28 cellular contexts compared by ENCODE assay signal in the genomic region with DNA sequence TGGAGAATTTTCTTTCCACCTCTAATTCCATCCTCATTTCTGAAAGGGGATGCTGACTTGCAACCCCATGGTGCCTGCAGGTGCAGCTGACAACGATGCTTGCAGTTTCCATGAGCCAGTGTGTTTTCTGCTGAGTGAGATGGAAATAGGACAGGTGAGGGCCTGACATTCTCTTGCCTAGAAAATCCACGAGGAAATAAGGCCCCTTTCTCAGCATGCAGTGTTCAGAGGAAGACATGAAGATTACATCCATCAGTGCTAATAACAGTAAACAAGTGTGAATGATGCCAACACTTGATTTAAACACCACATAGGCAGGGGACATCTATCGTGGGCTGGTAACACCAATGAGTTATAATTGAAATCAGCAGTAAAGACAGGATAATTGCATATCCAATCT.
"Had no signal": no experiment of that assay in that cellular context is flagged by ENCODE, and none has a peak within 500 bp of the region (broad histone marks: within the 10 kb centered on the region; RNA-seq: fewer than 3 reads in every experiment).

No MANE protein-coding gene starts in this region.

- FAIRE-seq: islet of Langerhans, kidney had no signal

- H3K27me3 ChIP-seq: left lung, ovary, right atrium auricular region, right lobe of liver, stomach, testis, thyroid gland, transverse colon, upper lobe of left lung, vagina had no signal

- H3K4me1 ChIP-seq: left lung, lower lobe of right lung, right atrium auricular region, right lobe of liver, stomach, testis, thyroid gland, transverse colon, upper lobe of left lung, vagina had no signal

- DNase-seq: hypothalamus; immature natural killer cell; kidney; left colon; left lung; lower lobe of right lung; mammary epithelial cell; mesenchymal stem cell; naive B cell; natural killer cell; nephron progenitor cell; ovary; right lobe of liver; stimulated activated CD4-positive, alpha-beta T cell treated with anti-CD3 and anti-CD28 coated beads, Interleukin-1b, Interleukin-23, amount 100 ng/mL, for 48 hours; stimulated activated CD4-positive, alpha-beta T cell treated with anti-CD3 and anti-CD28 coated beads, Interleukin-2, amount 100 ng/mL, for 48 hours; stimulated activated CD4-positive, alpha-beta T cell treated with anti-CD3 and anti-CD28 coated beads, Interleukin-4, amount 100 ng/mL, for 4 hours; stimulated activated CD8-positive, alpha-beta memory T cell treated with anti-CD3 and anti-CD28 coated beads, Interleukin-4, amount 100 ng/mL, for 48 hours; stimulated activated naive CD4-positive, alpha-beta T cell treated with Interleukin-2 at 50 U/mL for 16 hours; stomach; testis; thyroid gland; transverse colon; upper lobe of left lung had no signal

- H3K27ac ChIP-seq: left lung, lower lobe of right lung, ovary, right atrium auricular region, right lobe of liver, stomach, testis, thyroid gland, transverse colon, upper lobe of left lung, vagina had no signal

- H3K9me3 ChIP-seq: left lung, lower lobe of right lung, ovary, right atrium auricular region, right lobe of liver, stomach, testis, thyroid gland, transverse colon, upper lobe of left lung, vagina had no signal

- ATAC-seq: left colon; left lung; lower lobe of right lung; natural killer cell; right lobe of liver; stimulated activated memory B cell treated with anti-CD40 and anti-IgM and Interleukin-4, amounts not matched to agents 10 μg/mL and 1 μg/mL and 100 μg/mL, for 72 hours had no signal

- H3K4me3 ChIP-seq: left lung, lower lobe of right lung, ovary, right atrium auricular region, right lobe of liver, smooth muscle cell, stomach, testis, thyroid gland, transverse colon, upper lobe of left lung, vagina had no signal

- H3K36me3 ChIP-seq: left lung, lower lobe of right lung, ovary, right atrium auricular region, right lobe of liver, stomach, thyroid gland, transverse colon, upper lobe of left lung, vagina had no signal

- H3K4me2 ChIP-seq: smooth muscle cell had no signal
